In the genomic region with DNA sequence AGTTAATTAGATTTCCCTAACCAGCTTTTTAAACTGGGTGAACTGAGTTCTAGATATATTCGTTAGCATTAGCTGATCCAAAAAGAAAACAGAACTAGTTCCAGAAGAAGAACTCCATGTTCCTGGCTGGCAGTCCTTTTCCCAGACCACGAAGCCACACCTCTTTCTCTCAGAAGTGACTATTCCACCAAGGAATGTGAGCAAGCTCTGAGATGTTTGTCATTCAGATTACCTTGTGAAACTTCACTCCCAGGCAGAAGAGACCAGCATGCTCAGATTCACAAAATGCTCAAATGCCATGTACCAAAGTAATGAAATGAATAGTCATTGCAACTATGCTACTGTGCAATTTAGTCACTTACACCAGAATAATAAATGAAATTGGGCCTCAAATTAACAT, we compare ENCODE assay signal across 9 cellular contexts. TPM values are rescaled to one million over a fixed set of nuclear protein-coding genes. Genes with fewer than 3 reads are reported as not detected.
DNase-seq lines count a peak whose midpoint lies in the region; ATAC-seq and TF ChIP-seq lines count a peak whose summit lies in the region.
"Had no signal": no experiment of that assay in that cellular context is flagged by ENCODE, and none has a peak within 500 bp of the region (broad histone marks: within the 10 kb centered on the region; RNA-seq: fewer than 3 reads in every experiment).

No MANE protein-coding gene starts in this region.

- TF ChIP-seq CTCF in AG10803 (conservative IDR thresholded peaks at IDR 0.05; ENCODE audit: low read length) = no peak
- TF ChIP-seq CTCF in esophagus muscularis mucosa (IDR thresholded peaks at IDR 0.05) = no peak
- TF ChIP-seq CTCF in osteoblast (IDR thresholded peaks at IDR 0.05; ENCODE audit: extremely low read depth, low read depth, low read length) = no peak

- DNase-seq in AG10803 (ENCODE audit: low read depth) (peak; percentile 92), NCI-H226 (peak; percentile 84), esophagus muscularis mucosa (ENCODE audit: extremely low spot score) (no peak), osteoblast (ENCODE audit: insufficient read length, low spot score, missing footprints) (peak; percentile 88), NCI-H2107 (lab: John Stamatoyannopoulos, UW) (no peak), NCI-H187 treated with DMSO at 0.1 percent for 48 hours (lab: John Stamatoyannopoulos, UW) (no peak)

- H3K9me3 ChIP-seq in esophagus muscularis mucosa (no peaks in the 10 kb centered on the region), osteoblast (ENCODE audit: low read depth, low read length) (no peaks in the 10 kb centered on the region)
- H3K9me3 ChIP-seq: Peyer's patch had no signal

- peaks cover 35 to 58% (median 54%) of the 10 kb centered on the region in 4 donors for H3K4me1 ChIP-seq in esophagus muscularis mucosa
- H3K4me1 ChIP-seq in osteoblast (ENCODE audit: insufficient read depth, low read length) = peaks cover 16% of the 10 kb centered on the region
- H3K4me1 ChIP-seq: Peyer's patch had no signal

- TF ChIP-seq EP300 in esophagus muscularis mucosa (IDR thresholded peaks at IDR 0.05) = peak; percentile 91

- H3K27ac ChIP-seq in esophagus muscularis mucosa (replicated peaks in 1 of 4) (peak overlapping the region; percentile 80 to 99 (median 96)), osteoblast (ENCODE audit: low read depth, low read length) (peak overlapping the region; percentile 64)

- TF ChIP-seq POLR2A in esophagus muscularis mucosa (IDR thresholded peaks at IDR 0.05; ENCODE audit: low read depth) = no peak

- H4K20me1 ChIP-seq in osteoblast (ENCODE audit: insufficient read depth, low read length) = no peaks in the 10 kb centered on the region

- H2AFZ ChIP-seq in osteoblast (ENCODE audit: low read length) = no peak overlapping the region

- 6% methylated on average over 2 of the region's 2 CpGs for WGBS in esophagus muscularis mucosa

- H3K36me3 ChIP-seq in esophagus muscularis mucosa (no peaks in the 10 kb centered on the region), osteoblast (ENCODE audit: insufficient read depth, low read length) (no peaks in the 10 kb centered on the region)
- H3K36me3 ChIP-seq: Peyer's patch had no signal

- H3K4me2 ChIP-seq in osteoblast (ENCODE audit: insufficient read depth, low read length) = peak overlapping the region; percentile 38

- ATAC-seq in HG03095 (IDR thresholded peaks at IDR 0.05; ENCODE audit: unreplicated experiment) = no peak
- no peak for ATAC-seq in HG02759 (IDR thresholded peaks at IDR 0.05; ENCODE audit: unreplicated experiment)

- intact Hi-C loops in esophagus muscularis mucosa (cut with DNase I) = no loop called here

- H3K27me3 ChIP-seq in esophagus muscularis mucosa (no peaks in the 10 kb centered on the region), osteoblast (ENCODE audit: insufficient read depth, low read length) (no peaks in the 10 kb centered on the region)
- H3K27me3 ChIP-seq: Peyer's patch had no signal

- H3K4me3 ChIP-seq in AG10803 (ENCODE audit: low read length) (no peak overlapping the region), esophagus muscularis mucosa (no peak overlapping the region), osteoblast (ENCODE audit: insufficient read depth, low read length) (no peak overlapping the region)
- H3K4me3 ChIP-seq: Peyer's patch had no signal

- H3K79me2 ChIP-seq in osteoblast (ENCODE audit: insufficient read depth, low read length) = no peaks in the 10 kb centered on the region

RNA-seq across cellular contexts. Expression of a gene that starts 4.4 kb away (rescaled TPM):
- total RNA-seq in esophagus muscularis mucosa (10 to 100 TPM; 62.9 to 97.2 (median 74.2) TPM), osteoblast (18.1 and 23.6 TPM in 2 replicates)

Comparison
In these comparisons a context has a peak if more than half of its experiments do, and no peak if none do; other contexts are left out.
1. DNase-seq: peak in AG10803 (single experiment), NCI-H226 (single experiment) and osteoblast (single experiment); none in esophagus muscularis mucosa (single experiment), NCI-H2107 (single experiment) and NCI-H187 treated with DMSO at 0.1 percent for 48 hours (single experiment).